Comparison of ENCODE assay signal across 1 cellular context in the genomic region with DNA sequence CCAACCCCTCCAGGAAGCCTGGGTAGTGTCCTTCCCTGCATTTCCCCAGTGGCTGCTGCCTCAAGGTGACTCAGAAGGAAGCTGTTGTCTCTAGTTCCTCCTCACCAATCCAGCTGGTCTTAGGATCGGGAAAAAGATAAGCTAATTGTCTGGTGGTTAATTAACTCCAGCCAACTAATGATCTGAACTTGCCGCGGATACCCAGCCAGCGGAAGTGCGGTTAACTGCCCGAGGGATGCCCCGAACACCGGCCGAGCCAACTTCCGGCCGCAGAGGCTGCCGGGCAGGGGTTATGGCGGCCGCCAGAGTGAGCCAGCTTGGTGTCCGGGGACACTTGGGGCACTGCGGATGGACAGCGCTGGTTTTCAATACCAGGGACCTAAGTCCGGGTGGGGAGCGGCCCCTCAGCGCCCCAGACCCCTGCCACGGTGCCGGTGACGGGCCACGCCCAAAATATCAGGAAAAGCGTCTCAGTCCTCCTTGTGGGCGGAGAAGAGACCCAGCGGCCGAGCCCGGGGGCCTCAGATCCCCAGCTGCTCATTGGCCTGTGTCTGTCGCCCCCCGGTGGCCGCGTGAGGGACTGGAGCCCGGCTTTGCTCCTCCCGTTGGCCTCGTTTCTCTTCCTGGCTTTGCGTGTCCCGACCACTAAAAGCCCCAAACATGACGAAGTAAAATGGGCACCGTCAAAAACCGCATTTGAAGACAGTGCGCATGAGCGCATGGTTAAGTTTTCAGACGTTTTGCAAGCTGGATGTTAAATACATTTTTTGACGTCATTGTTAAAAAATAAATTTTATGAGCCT.
A peak's percentile ranks its signal among the peaks of the same experiment; 100 is the strongest.
TF ChIP-seq lines count a peak whose summit lies in the region.

No MANE protein-coding gene starts in this region.

TF ChIP-seq in K562, 482 proteins besides CTCF, POLR2A, EP300 and RAD21 (continued from another document and continues in another):
- TF ChIP-seq, protein P1, sequence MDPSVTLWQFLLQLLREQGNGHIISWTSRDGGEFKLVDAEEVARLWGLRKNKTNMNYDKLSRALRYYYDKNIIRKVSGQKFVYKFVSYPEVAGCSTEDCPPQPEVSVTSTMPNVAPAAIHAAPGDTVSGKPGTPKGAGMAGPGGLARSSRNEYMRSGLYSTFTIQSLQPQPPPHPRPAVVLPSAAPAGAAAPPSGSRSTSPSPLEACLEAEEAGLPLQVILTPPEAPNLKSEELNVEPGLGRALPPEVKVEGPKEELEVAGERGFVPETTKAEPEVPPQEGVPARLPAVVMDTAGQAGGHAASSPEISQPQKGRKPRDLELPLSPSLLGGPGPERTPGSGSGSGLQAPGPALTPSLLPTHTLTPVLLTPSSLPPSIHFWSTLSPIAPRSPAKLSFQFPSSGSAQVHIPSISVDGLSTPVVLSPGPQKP (CRISPR knock-in tag; IDR thresholded peaks at IDR 0.05): no peak
- TF ChIP-seq BCOR (IDR thresholded peaks at IDR 0.05): no peak
- no peak for TF ChIP-seq ZNF436 (CRISPR knock-in tag; IDR thresholded peaks at IDR 0.05)
- TF ChIP-seq TAF9B (IDR thresholded peaks at IDR 0.05; ENCODE audit: partially characterized antibody): peak; percentile 94
- TF ChIP-seq TBP (optimal IDR thresholded peaks at IDR 0.05; ENCODE audit: low read depth, low read length): peak; percentile 74
- no peak for TF ChIP-seq PRPF4 (IDR thresholded peaks at IDR 0.05; ENCODE audit: insufficient read depth, low read depth, low read length, poor library complexity, severe bottlenecking)
- peak; percentile 50; the same call in 1 of the 2 replicates for TF ChIP-seq CREB1 (IDR thresholded peaks at IDR 0.05)
- peak; percentile 82 for TF ChIP-seq CREB1 (CRISPR knock-in tag; IDR thresholded peaks at IDR 0.05)
- no peak for TF ChIP-seq PRMT5 (CRISPR knock-in tag; IDR thresholded peaks at IDR 0.05)
- TF ChIP-seq CBX5 (IDR thresholded peaks at IDR 0.05; ENCODE audit: borderline replicate concordance, low read depth): no peak
- TF ChIP-seq, protein P2, sequence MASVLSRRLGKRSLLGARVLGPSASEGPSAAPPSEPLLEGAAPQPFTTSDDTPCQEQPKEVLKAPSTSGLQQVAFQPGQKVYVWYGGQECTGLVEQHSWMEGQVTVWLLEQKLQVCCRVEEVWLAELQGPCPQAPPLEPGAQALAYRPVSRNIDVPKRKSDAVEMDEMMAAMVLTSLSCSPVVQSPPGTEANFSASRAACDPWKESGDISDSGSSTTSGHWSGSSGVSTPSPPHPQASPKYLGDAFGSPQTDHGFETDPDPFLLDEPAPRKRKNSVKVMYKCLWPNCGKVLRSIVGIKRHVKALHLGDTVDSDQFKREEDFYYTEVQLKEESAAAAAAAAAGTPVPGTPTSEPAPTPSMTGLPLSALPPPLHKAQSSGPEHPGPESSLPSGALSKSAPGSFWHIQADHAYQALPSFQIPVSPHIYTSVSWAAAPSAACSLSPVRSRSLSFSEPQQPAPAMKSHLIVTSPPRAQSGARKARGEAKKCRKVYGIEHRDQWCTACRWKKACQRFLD (CRISPR knock-in tag; IDR thresholded peaks at IDR 0.05): peak; percentile 98
- peak; percentile 56; the same call in 1 of the 2 replicates for TF ChIP-seq ZFPM2 (CRISPR knock-in tag; IDR thresholded peaks at IDR 0.05)
- no peak for TF ChIP-seq YBX1 (IDR thresholded peaks at IDR 0.05)
- peak; percentile 92 for TF ChIP-seq EHMT2 (IDR thresholded peaks at IDR 0.05)
- no peak; the same call in 1 of the 2 replicates for TF ChIP-seq ZNF239 (CRISPR knock-in tag; IDR thresholded peaks at IDR 0.05)
- peak; percentile 71 for TF ChIP-seq XRCC5 (IDR thresholded peaks at IDR 0.05; ENCODE audit: low read depth, low read length)
- TF ChIP-seq DACH1 (IDR thresholded peaks at IDR 0.05; ENCODE audit: partially characterized antibody): peak; percentile 66
- TF ChIP-seq, protein P3, sequence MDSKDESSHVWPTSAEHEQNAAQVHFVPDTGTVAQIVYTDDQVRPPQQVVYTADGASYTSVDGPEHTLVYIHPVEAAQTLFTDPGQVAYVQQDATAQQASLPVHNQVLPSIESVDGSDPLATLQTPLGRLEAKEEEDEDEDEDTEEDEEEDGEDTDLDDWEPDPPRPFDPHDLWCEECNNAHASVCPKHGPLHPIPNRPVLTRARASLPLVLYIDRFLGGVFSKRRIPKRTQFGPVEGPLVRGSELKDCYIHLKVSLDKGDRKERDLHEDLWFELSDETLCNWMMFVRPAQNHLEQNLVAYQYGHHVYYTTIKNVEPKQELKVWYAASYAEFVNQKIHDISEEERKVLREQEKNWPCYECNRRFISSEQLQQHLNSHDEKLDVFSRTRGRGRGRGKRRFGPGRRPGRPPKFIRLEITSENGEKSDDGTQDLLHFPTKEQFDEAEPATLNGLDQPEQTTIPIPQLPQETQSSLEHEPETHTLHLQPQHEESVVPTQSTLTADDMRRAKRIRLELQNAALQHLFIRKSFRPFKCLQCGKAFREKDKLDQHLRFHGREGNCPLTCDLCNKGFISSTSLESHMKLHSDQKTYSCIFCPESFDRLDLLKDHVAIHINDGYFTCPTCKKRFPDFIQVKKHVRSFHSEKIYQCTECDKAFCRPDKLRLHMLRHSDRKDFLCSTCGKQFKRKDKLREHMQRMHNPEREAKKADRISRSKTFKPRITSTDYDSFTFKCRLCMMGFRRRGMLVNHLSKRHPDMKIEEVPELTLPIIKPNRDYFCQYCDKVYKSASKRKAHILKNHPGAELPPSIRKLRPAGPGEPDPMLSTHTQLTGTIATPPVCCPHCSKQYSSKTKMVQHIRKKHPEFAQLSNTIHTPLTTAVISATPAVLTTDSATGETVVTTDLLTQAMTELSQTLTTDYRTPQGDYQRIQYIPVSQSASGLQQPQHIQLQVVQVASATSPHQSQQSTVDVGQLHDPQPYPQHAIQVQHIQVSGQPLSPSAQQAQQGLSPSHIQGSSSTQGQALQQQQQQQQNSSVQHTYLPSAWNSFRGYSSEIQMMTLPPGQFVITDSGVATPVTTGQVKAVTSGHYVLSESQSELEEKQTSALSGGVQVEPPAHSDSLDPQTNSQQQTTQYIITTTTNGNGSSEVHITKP (IDR thresholded peaks at IDR 0.05; ENCODE audit: partially characterized antibody): no peak
- TF ChIP-seq ZBED1 (IDR thresholded peaks at IDR 0.05): no peak
- TF ChIP-seq RUNX1 (IDR thresholded peaks at IDR 0.05; ENCODE audit: low read depth): no peak
- TF ChIP-seq HNRNPLL (IDR thresholded peaks at IDR 0.05; ENCODE audit: low read depth, low read length, poor library complexity, severe bottlenecking): no peak
- TF ChIP-seq COPS2 (conservative IDR thresholded peaks at IDR 0.05): no peak
- TF ChIP-seq ZNF764 (CRISPR knock-in tag; IDR thresholded peaks at IDR 0.05; ENCODE audit: low read depth): no peak
- TF ChIP-seq, protein P4, sequence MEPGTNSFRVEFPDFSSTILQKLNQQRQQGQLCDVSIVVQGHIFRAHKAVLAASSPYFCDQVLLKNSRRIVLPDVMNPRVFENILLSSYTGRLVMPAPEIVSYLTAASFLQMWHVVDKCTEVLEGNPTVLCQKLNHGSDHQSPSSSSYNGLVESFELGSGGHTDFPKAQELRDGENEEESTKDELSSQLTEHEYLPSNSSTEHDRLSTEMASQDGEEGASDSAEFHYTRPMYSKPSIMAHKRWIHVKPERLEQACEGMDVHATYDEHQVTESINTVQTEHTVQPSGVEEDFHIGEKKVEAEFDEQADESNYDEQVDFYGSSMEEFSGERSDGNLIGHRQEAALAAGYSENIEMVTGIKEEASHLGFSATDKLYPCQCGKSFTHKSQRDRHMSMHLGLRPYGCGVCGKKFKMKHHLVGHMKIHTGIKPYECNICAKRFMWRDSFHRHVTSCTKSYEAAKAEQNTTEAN (CRISPR knock-in tag; IDR thresholded peaks at IDR 0.05): no peak
- no peak for TF ChIP-seq SNRNP70 (optimal IDR thresholded peaks at IDR 0.05; ENCODE audit: low read depth, low read length)
- TF ChIP-seq STAT5B (CRISPR knock-in tag; IDR thresholded peaks at IDR 0.05): no peak
- TF ChIP-seq CCNT2 (IDR thresholded peaks at IDR 0.05; ENCODE audit: borderline replicate concordance, extremely low read depth, insufficient read length, low read depth, low read length): peak; percentile 53
- no peak; the same call in 1 of the 2 replicates for TF ChIP-seq MTF1 (CRISPR knock-in tag; IDR thresholded peaks at IDR 0.05; ENCODE audit: borderline replicate concordance)
- no peak for TF ChIP-seq ZNF695 (CRISPR knock-in tag; IDR thresholded peaks at IDR 0.05)
- TF ChIP-seq SETDB1 (IDR thresholded peaks at IDR 0.05; ENCODE audit: low read length): no peak
- peak; percentile 67; the same call in 1 of the 2 replicates for TF ChIP-seq ZSCAN32 (CRISPR knock-in tag; IDR thresholded peaks at IDR 0.05)
- TF ChIP-seq ZC3H11A (IDR thresholded peaks at IDR 0.05; ENCODE audit: low read depth, low read length): no peak
- peak; percentile 75 for TF ChIP-seq POLR2H (tag; IDR thresholded peaks at IDR 0.05; ENCODE audit: low read depth)
- TF ChIP-seq FOXK1 (CRISPR knock-in tag; IDR thresholded peaks at IDR 0.05; ENCODE audit: borderline replicate concordance): peak; percentile 33; the same call in 1 of the 2 replicates
- TF ChIP-seq, protein P5, sequence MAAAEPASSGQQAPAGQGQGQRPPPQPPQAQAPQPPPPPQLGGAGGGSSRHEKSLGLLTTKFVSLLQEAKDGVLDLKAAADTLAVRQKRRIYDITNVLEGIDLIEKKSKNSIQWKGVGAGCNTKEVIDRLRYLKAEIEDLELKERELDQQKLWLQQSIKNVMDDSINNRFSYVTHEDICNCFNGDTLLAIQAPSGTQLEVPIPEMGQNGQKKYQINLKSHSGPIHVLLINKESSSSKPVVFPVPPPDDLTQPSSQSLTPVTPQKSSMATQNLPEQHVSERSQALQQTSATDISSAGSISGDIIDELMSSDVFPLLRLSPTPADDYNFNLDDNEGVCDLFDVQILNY (CRISPR knock-in tag; IDR thresholded peaks at IDR 0.05): no peak
- peak; percentile 91 for TF ChIP-seq TAF7 (tag; IDR thresholded peaks at IDR 0.05)
- TF ChIP-seq ZNF23 (CRISPR knock-in tag; IDR thresholded peaks at IDR 0.05): no peak
- TF ChIP-seq CXXC5 (CRISPR knock-in tag; IDR thresholded peaks at IDR 0.05): peak; percentile 85
- TF ChIP-seq MYC (IDR thresholded peaks at IDR 0.05; ENCODE audit: low read depth, low read length): peak; percentile 68
- TF ChIP-seq MYC (CRISPR knock-in tag; IDR thresholded peaks at IDR 0.05; ENCODE audit: borderline replicate concordance, low read depth): peak; percentile 78; the same call in 1 of the 2 replicates
- no peak for TF ChIP-seq NCOA4 (IDR thresholded peaks at IDR 0.05; ENCODE audit: partially characterized antibody)
- peak; percentile 95 for TF ChIP-seq LCOR (CRISPR knock-in tag; IDR thresholded peaks at IDR 0.05)
- TF ChIP-seq SUPT5H (IDR thresholded peaks at IDR 0.05): peak; percentile 90
- no peak for TF ChIP-seq KLF16 (IDR thresholded peaks at IDR 0.05)
- TF ChIP-seq HDAC2 (IDR thresholded peaks at IDR 0.05): 0 out of 2 replicates have a peak, but pooled peaks have one; percentile 75
- no peak for TF ChIP-seq NR3C1 (CRISPR knock-in tag; IDR thresholded peaks at IDR 0.05)
- no peak for TF ChIP-seq CEBPG (CRISPR knock-in tag; IDR thresholded peaks at IDR 0.05)
- no peak for TF ChIP-seq CEBPG (tag; conservative IDR thresholded peaks at IDR 0.05 in 1 of 2, IDR thresholded peaks at IDR 0.05 in 1 of 2)
- TF ChIP-seq, protein P6, sequence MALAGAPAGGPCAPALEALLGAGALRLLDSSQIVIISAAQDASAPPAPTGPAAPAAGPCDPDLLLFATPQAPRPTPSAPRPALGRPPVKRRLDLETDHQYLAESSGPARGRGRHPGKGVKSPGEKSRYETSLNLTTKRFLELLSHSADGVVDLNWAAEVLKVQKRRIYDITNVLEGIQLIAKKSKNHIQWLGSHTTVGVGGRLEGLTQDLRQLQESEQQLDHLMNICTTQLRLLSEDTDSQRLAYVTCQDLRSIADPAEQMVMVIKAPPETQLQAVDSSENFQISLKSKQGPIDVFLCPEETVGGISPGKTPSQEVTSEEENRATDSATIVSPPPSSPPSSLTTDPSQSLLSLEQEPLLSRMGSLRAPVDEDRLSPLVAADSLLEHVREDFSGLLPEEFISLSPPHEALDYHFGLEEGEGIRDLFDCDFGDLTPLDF (CRISPR knock-in tag; IDR thresholded peaks at IDR 0.05): no peak
- TF ChIP-seq JUNB (CRISPR knock-in tag; conservative IDR thresholded peaks at IDR 0.05): no peak
- TF ChIP-seq, protein P7, sequence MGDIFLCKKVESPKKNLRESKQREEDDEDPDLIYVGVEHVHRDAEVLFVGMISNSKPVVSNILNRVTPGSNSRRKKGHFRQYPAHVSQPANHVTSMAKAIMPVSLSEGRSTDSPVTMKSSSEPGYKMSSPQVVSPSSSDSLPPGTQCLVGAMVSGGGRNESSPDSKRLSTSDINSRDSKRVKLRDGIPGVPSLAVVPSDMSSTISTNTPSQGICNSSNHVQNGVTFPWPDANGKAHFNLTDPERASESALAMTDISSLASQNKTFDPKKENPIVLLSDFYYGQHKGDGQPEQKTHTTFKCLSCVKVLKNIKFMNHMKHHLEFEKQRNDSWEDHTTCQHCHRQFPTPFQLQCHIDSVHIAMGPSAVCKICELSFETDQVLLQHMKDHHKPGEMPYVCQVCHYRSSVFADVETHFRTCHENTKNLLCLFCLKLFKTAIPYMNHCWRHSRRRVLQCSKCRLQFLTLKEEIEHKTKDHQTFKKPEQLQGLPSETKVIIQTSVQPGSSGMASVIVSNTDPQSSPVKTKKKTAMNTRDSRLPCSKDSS (IDR thresholded peaks at IDR 0.05; ENCODE audit: low read depth, partially characterized antibody): no peak
- TF ChIP-seq KLF13 (tag; IDR thresholded peaks at IDR 0.05; ENCODE audit: borderline replicate concordance, low read depth): peak; percentile 86; the same call in 1 of the 2 replicates
- TF ChIP-seq ZNF57 (CRISPR knock-in tag; IDR thresholded peaks at IDR 0.05): no peak
- TF ChIP-seq, protein P8, sequence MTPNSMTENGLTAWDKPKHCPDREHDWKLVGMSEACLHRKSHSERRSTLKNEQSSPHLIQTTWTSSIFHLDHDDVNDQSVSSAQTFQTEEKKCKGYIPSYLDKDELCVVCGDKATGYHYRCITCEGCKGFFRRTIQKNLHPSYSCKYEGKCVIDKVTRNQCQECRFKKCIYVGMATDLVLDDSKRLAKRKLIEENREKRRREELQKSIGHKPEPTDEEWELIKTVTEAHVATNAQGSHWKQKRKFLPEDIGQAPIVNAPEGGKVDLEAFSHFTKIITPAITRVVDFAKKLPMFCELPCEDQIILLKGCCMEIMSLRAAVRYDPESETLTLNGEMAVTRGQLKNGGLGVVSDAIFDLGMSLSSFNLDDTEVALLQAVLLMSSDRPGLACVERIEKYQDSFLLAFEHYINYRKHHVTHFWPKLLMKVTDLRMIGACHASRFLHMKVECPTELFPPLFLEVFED (CRISPR knock-in tag; conservative IDR thresholded peaks at IDR 0.05): peak; percentile 60; the same call in 1 of the 2 replicates
- peak; percentile 69 for TF ChIP-seq PCBP1 (IDR thresholded peaks at IDR 0.05; ENCODE audit: low read depth, low read length, poor library complexity, severe bottlenecking)
- peak; percentile 93 for TF ChIP-seq ZNF583 (CRISPR knock-in tag; IDR thresholded peaks at IDR 0.05)
- peak; percentile 60; the same call in 1 of the 2 replicates for TF ChIP-seq TOE1 (IDR thresholded peaks at IDR 0.05; ENCODE audit: borderline replicate concordance)
- TF ChIP-seq TOE1 (CRISPR knock-in tag; IDR thresholded peaks at IDR 0.05; ENCODE audit: borderline replicate concordance, low read depth): no peak
- TF ChIP-seq KLF1 (tag; IDR thresholded peaks at IDR 0.05): peak; percentile 97
- peak; percentile 97 for TF ChIP-seq GABPA (tag; conservative IDR thresholded peaks at IDR 0.05; ENCODE audit: low read depth)
